7 cellular contexts compared by ENCODE assay signal in genomic region chr9:134243778-134244467, GRCh38.
DNase-seq lines count a peak whose midpoint lies in the region; ATAC-seq and TF ChIP-seq lines count a peak whose summit lies in the region.

No MANE protein-coding gene starts in this region.

- no peaks in the 10 kb centered on the region for H3K9me2 ChIP-seq in GM23338 (ENCODE audit: insufficient read depth)

- H3K36me3 ChIP-seq in GM23338 (ENCODE audit: insufficient read depth) (no peaks in the 10 kb centered on the region), heart right ventricle (no peaks in the 10 kb centered on the region)

- TF ChIP-seq CTCF in GM23338 (conservative IDR thresholded peaks at IDR 0.05; ENCODE audit: low read depth in 2 of 2), result no peak
- TF ChIP-seq CTCF in activated B cell treated with CpG ODN at 0.5 μM for 24 hours (IDR thresholded peaks at IDR 0.05), result no peak
- TF ChIP-seq CTCF in heart right ventricle (IDR thresholded peaks at IDR 0.05), result no peak

- no peaks in the 10 kb centered on the region for H3K4me1 ChIP-seq in GM23338 (ENCODE audit: insufficient read depth)
- peaks cover 0 to 12% (median 0%) of the 10 kb centered on the region in 9 donors for H3K4me1 ChIP-seq in heart right ventricle

- no peak overlapping the region for H3K4me3 ChIP-seq in GM23338
- no peak overlapping the region for H3K4me3 ChIP-seq in heart right ventricle

- intact Hi-C loops in activated B cell treated with CpG ODN at 0.5 μM for 24 hours (cut with micrococcal nuclease) (loop anchor here (2.0 kb wide), 3 partner anchors 33 to 147 kb away; no protein-coding TSS in a partner anchor), heart right ventricle (cut with DNase I) (no loop called here)

- H3K9me3 Mint-ChIP-seq in GM23338, result peaks cover 7% of the 10 kb centered on the region; the same call in 2 of the 3 replicates
- H3K9me3 Mint-ChIP-seq in activated B cell treated with CpG ODN at 0.5 μM for 24 hours, result peaks cover 3% of the 10 kb centered on the region
- peaks cover 6% of the 10 kb centered on the region for H3K9me3 Mint-ChIP-seq in stimulated activated effector memory CD8-positive, alpha-beta T cell treated with anti-CD3 and anti-CD28 coated beads, Interleukin-12 subunit alpha, Interleukin-12 subunit beta, amount 100 ng/mL, for 72 hours

- H3K36me3 Mint-ChIP-seq in GM23338 (ENCODE audit: low read depth) (peaks cover 6% of the 10 kb centered on the region; the same call in 1 of the 3 replicates), activated B cell treated with CpG ODN at 0.5 μM for 24 hours (ENCODE audit: low read depth) (no peaks in the 10 kb centered on the region)
- H3K36me3 Mint-ChIP-seq in stimulated activated effector memory CD8-positive, alpha-beta T cell treated with anti-CD3 and anti-CD28 coated beads, Interleukin-12 subunit alpha, Interleukin-12 subunit beta, amount 100 ng/mL, for 72 hours, result no peaks in the 10 kb centered on the region

- H3K27ac Mint-ChIP-seq in GM23338 (no peak overlapping the region), activated B cell treated with CpG ODN at 0.5 μM for 24 hours (peak overlapping the region; percentile 84)
- no peak overlapping the region for H3K27ac Mint-ChIP-seq in stimulated activated effector memory CD8-positive, alpha-beta T cell treated with anti-CD3 and anti-CD28 coated beads, Interleukin-12 subunit alpha, Interleukin-12 subunit beta, amount 100 ng/mL, for 72 hours

- ATAC-seq in GM23338 (peak; percentile 17; the same call in 2 of the 3 replicates), activated B cell treated with CpG ODN at 0.5 μM for 24 hours (ENCODE audit: low read depth) (peak; percentile 97), heart right ventricle (peak in 6 of 8 donors; percentile 35 to 71 (median 42)), GM18498 (IDR thresholded peaks at IDR 0.05; ENCODE audit: unreplicated experiment) (no peak)
- peak; percentile 86 for ATAC-seq in stimulated activated effector memory CD8-positive, alpha-beta T cell treated with anti-CD3 and anti-CD28 coated beads, Interleukin-12 subunit alpha, Interleukin-12 subunit beta, amount 100 ng/mL, for 72 hours

- no peaks in the 10 kb centered on the region for H3K79me2 ChIP-seq in GM23338 (replicated peaks; ENCODE audit: insufficient read depth)

- no peaks in the 10 kb centered on the region for H3K27me3 ChIP-seq in GM23338 (ENCODE audit: insufficient read depth)
- H3K27me3 ChIP-seq in heart right ventricle, result peaks cover 0 to 42% (median 30%) of the 10 kb centered on the region in 7 donors

- no peak overlapping the region for H2AFZ ChIP-seq in GM23338

- H3K4me3 Mint-ChIP-seq in GM23338, result no peak overlapping the region
- peak overlapping the region; percentile 70 for H3K4me3 Mint-ChIP-seq in activated B cell treated with CpG ODN at 0.5 μM for 24 hours
- peak overlapping the region; percentile 11 for H3K4me3 Mint-ChIP-seq in stimulated activated effector memory CD8-positive, alpha-beta T cell treated with anti-CD3 and anti-CD28 coated beads, Interleukin-12 subunit alpha, Interleukin-12 subunit beta, amount 100 ng/mL, for 72 hours

- POLR2A ChIA-PET in activated B cell treated with CpG ODN at 0.5 μM for 24 hours (lab: Charles Lee), result interaction anchor here (0.5 to 2.2 kb wide), 8 partner anchors 8 to 486 kb away, joined by 3 to 6 read pairs (median 4); partner anchors contain the start of gene RNU6ATAC

- no peak overlapping the region for H3K4me2 ChIP-seq in GM23338

- no peak for DNase-seq in GM23338 (ENCODE audit: low spot score)
- peak; percentile 42 for DNase-seq in activated B cell treated with CpG ODN at 0.5 μM for 24 hours
- peak in 1 of 2 donors; percentile 6 for DNase-seq in heart right ventricle
- DNase-seq in stimulated activated effector memory CD8-positive, alpha-beta T cell treated with anti-CD3 and anti-CD28 coated beads, Interleukin-12 subunit alpha, Interleukin-12 subunit beta, amount 100 ng/mL, for 72 hours (ENCODE audit: low spot score in 2 of 2), result no peak
- DNase-seq in NCI-H1417 treated with DMSO at 0.1 percent for 48 hours (lab: John Stamatoyannopoulos, UW), result no peak
- no peak for DNase-seq in NCI-H1930 (lab: John Stamatoyannopoulos, UW)

- no peaks in the 10 kb centered on the region for H3F3A ChIP-seq in GM23338 (replicated peaks; ENCODE audit: low read depth)

- CTCF ChIA-PET in activated B cell treated with CpG ODN at 0.5 μM for 24 hours (lab: Charles Lee), result interaction anchor here (1.0 to 1.5 kb wide), 3 partner anchors 25 to 199 kb away, joined by 3 to 8 read pairs (median 4); no protein-coding TSS in a partner anchor

- H4K20me1 ChIP-seq in GM23338 (replicated peaks; ENCODE audit: insufficient read depth), result no peaks in the 10 kb centered on the region

- H3K27me3 Mint-ChIP-seq in GM23338 (ENCODE audit: insufficient read depth, low read depth, poor library complexity) (peaks cover 6% of the 10 kb centered on the region), activated B cell treated with CpG ODN at 0.5 μM for 24 hours (no peaks in the 10 kb centered on the region)

- no peaks in the 10 kb centered on the region; the same call in 2 of the 3 replicates for H3K4me1 Mint-ChIP-seq in GM23338
- peaks cover 47% of the 10 kb centered on the region for H3K4me1 Mint-ChIP-seq in activated B cell treated with CpG ODN at 0.5 μM for 24 hours
- peaks cover 12% of the 10 kb centered on the region for H3K4me1 Mint-ChIP-seq in stimulated activated effector memory CD8-positive, alpha-beta T cell treated with anti-CD3 and anti-CD28 coated beads, Interleukin-12 subunit alpha, Interleukin-12 subunit beta, amount 100 ng/mL, for 72 hours

- peaks cover 0 to 20% (median 13%) of the 10 kb centered on the region in 11 donors for H3K9me3 ChIP-seq in heart right ventricle

- WGBS in heart right ventricle, 2 donors, result 53 to 62% methylated on average over 14 of the region's 14 CpGs

- H3K27ac ChIP-seq in GM23338 (ENCODE audit: low read depth), result no peak overlapping the region
- H3K27ac ChIP-seq in heart right ventricle, result no peak overlapping the region

TF ChIP-seq in GM23338, 12 proteins besides CTCF, POLR2A, EP300 and RAD21:
- TF ChIP-seq ZNF114 (CRISPR knock-in tag; IDR thresholded peaks at IDR 0.05) (no peak), REST (IDR thresholded peaks at IDR 0.05; ENCODE audit: unreplicated experiment) (no peak), EZH2 (IDR thresholded peaks at IDR 0.05; ENCODE audit: low read depth, unreplicated experiment) (no peak), EZH2phosphoT487 (IDR thresholded peaks at IDR 0.05; ENCODE audit: unreplicated experiment) (no peak), CREB1 (CRISPR knock-in tag; IDR thresholded peaks at IDR 0.05; ENCODE audit: low read depth) (no peak), STAT1 (IDR thresholded peaks at IDR 0.05; ENCODE audit: unreplicated experiment) (no peak), ETS1 (IDR thresholded peaks at IDR 0.05) (no peak)
